Comparison of ENCODE assay signal across 17 cellular contexts in the genomic region with DNA sequence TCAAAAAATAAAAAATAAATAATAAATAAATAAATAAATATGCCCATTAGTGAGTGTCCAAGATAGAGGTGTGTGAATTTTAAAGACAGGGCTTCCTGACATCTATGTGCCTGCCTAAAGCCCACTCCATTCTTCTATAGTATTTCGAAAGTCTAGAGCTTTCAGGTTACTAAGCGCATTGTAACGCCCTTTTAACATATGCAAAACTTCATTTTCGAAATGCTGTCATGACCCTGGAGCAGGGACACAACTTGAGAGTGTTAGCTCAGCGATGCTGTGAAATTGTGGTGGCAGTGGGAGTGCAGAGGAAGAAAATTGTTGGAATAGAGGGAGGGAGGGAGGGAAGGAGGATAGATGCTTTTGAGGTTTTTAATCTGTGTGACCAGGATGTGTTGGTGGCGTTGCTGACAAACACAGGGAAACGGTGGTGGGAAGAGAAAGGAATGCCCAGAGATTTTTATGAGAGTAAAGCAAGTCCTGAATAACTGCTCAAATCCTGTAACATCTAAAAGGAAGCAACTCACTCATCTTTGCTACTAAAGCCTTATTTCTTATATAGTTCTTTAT.
"Had no signal": no experiment of that assay in that cellular context is flagged by ENCODE, and none has a peak within 500 bp of the region (broad histone marks: within the 10 kb centered on the region; RNA-seq: fewer than 3 reads in every experiment).

No MANE protein-coding gene starts in this region.

- H3K27ac ChIP-seq: neutrophil, parathyroid adenoma, thyroid gland had no signal

- H3K36me3 ChIP-seq: neutrophil, thyroid gland had no signal

- H3K4me3 Mint-ChIP-seq: effector memory CD8-positive, alpha-beta T cell; stimulated activated naive B cell treated with anti-CD40 and anti-IgM and Interleukin-4, amounts not matched to agents 10 μg/mL and 1 μg/mL and 100 μg/mL, for 72 hours had no signal

- H3K9ac ChIP-seq: parathyroid adenoma had no signal

- H3K27me3 Mint-ChIP-seq: effector memory CD8-positive, alpha-beta T cell; stimulated activated naive B cell treated with anti-CD40 and anti-IgM and Interleukin-4, amounts not matched to agents 10 μg/mL and 1 μg/mL and 100 μg/mL, for 72 hours had no signal

- H3K4me3 ChIP-seq: lung, thyroid gland had no signal

- H3K27me3 ChIP-seq: neutrophil, thyroid gland had no signal

- DNase-seq: activated CD4-positive, alpha-beta T cell treated with anti-CD3 and anti-CD28 coated beads, Interleukin-2, amount 50 U/mL, for 4 hours; activated CD4-positive, CD25-positive, alpha-beta regulatory T cell treated with anti-CD3 and anti-CD28 coated beads, Interleukin-2, amount 50 U/mL, for 72 hours; activated naive CD4-positive, alpha-beta T cell treated with Interleukin-2 at 50 U/mL for 16 hours; activated T-cell treated with anti-CD3 and anti-CD28 coated beads for 4 hours; dermis blood vessel endothelial cell; effector memory CD8-positive, alpha-beta T cell; islet precursor cell; midbrain; retina; stimulated activated CD4-positive, alpha-beta T cell treated with anti-CD3 and anti-CD28 coated beads, Interleukin-15, amount 100 ng/mL, for 24 hours; stimulated activated CD4-positive, alpha-beta T cell treated with anti-CD3 and anti-CD28 coated beads, Interleukin-4, amount 100 ng/mL, for 1 hour; stimulated activated naive B cell treated with anti-CD40 and anti-IgM and Interleukin-4, amounts not matched to agents 10 μg/mL and 1 μg/mL and 100 μg/mL, for 72 hours; T1000; thyroid gland had no signal

- H3K9me3 Mint-ChIP-seq: effector memory CD8-positive, alpha-beta T cell had no signal

- H3K9me3 ChIP-seq: neutrophil, thyroid gland had no signal
